8 cellular contexts compared by ENCODE assay signal in the genomic region with DNA sequence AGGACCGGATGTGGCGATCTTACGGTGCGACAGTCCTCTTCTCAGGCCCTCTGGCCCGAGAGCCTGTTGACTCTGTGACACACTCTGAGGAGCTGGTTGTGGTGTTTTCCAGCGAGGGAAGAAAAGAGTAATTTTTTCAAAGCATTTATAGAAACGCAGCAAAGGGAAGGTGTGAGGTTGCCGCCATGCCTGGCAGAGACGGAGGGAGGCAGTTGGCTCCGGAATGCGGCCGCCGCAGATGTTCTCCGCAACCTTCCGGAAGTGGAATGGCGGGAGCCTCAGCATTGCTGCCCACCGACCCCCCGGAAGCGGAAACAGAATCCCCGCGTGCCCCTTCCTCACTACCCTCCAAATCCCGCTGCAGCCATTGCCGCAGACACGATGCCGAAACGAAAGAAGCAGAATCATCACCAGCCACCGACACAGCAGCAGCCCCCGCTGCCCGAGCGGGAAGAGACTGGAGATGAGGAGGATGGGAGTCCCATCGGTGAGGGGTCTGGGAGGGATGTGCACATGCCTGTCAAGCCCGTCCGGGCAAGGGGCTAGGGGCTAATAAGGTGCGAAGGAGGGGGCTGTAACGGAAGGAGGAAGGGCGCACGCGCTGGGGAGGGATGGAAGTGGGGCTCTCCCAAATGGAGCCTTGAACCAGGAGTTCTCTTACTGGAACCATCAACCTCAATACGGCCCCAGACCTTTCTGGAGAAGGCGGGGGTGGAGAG. TPM values are rescaled to one million over a fixed set of nuclear protein-coding genes. Genes with fewer than 3 reads are reported as not detected.
DNase-seq lines count a peak whose midpoint lies in the region; ATAC-seq lines count a peak whose summit lies in the region.

A gene with protein sequence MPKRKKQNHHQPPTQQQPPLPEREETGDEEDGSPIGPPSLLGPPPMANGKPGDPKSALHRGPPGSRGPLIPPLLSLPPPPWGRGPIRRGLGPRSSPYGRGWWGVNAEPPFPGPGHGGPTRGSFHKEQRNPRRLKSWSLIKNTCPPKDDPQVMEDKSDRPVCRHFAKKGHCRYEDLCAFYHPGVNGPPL (plus strand): TSS at position 332 of the 719 bp plus-strand sequence. CDS start 50 bp downstream, at position 382.

- ATAC-seq in GM19035 (IDR thresholded peaks at IDR 0.05; ENCODE audit: unreplicated experiment): peak; percentile 62
- ATAC-seq in HG03280 (IDR thresholded peaks at IDR 0.05; ENCODE audit: unreplicated experiment): peak; percentile 55
- ATAC-seq in left colon: peak; percentile 77

- intact Hi-C loops in left colon (cut with DNase I, micrococcal nuclease): no loop called here

- DNase-seq in AML-193 (lab: John Stamatoyannopoulos, UW) (peak; percentile 91 to 94), NCI-H345 treated with DMSO at 0.1 percent for 48 hours (lab: John Stamatoyannopoulos, UW; ENCODE audit: unreplicated experiment) (peak; percentile 89), cerebellum (ENCODE audit: low spot score) (peak; percentile 85), left colon (peak; percentile 81 to 83)
- peak; percentile 80 for DNase-seq in activated CD4-positive, CD25-positive, alpha-beta regulatory T cell treated with anti-CD3 and anti-CD28 coated beads, Interleukin-2, amount 50 U/mL, for 72 hours
- DNase-seq in stimulated activated CD4-positive, alpha-beta T cell treated with anti-CD3 and anti-CD28 coated beads, Interleukin-2, amount 100 ng/mL, for 4 hours (ENCODE audit: low read depth): peak; percentile 69

RNA-seq across cellular contexts. Expression of the gene that starts here (rescaled TPM):
- total RNA-seq in cerebellum (15.6 TPM), left colon (1 to 10 TPM; 4.2 to 4.7 TPM)

Comparison
In these comparisons a context has a peak if more than half of its experiments do, and no peak if none do; other contexts are left out.
1. Peak in every context shown above with its lines: DNase-seq and ATAC-seq.